ENCODE assay signal across 9 cellular contexts in genomic region chr16:1332618-1333148, GRCh38. TPM values are rescaled to one million over a fixed set of nuclear protein-coding genes. Genes with fewer than 3 reads are reported as not detected.
DNase-seq lines count a peak whose midpoint lies in the region; ATAC-seq and TF ChIP-seq lines count a peak whose summit lies in the region.
"Had no signal": no experiment of that assay in that cellular context is flagged by ENCODE, and none has a peak within 500 bp of the region (broad histone marks: within the 10 kb centered on the region; RNA-seq: fewer than 3 reads in every experiment).

No MANE protein-coding gene starts in this region.

- H3K9ac ChIP-seq in colonic mucosa (ENCODE audit: low read depth in 2 of 2, low read length in 2 of 2), result peak overlapping the region in 1 of 2 donors; percentile 8

- peak overlapping the region in 3 of 9 donors; percentile 32 to 61 (median 36) for H3K27ac Mint-ChIP-seq in naive thymus-derived CD4-positive, alpha-beta T cell

- H3K27me3 ChIP-seq in right cardiac atrium (ENCODE audit: control insufficient read depth, insufficient read depth) (no peaks in the 10 kb centered on the region), colonic mucosa (peaks cover 49% of the 10 kb centered on the region), vagina (peaks cover 11% of the 10 kb centered on the region)
- H3K27me3 ChIP-seq in naive thymus-derived CD4-positive, alpha-beta T cell (ENCODE audit: control insufficient read depth in 2 of 2, insufficient read depth in 2 of 2, low read length in 2 of 2), result peaks cover 0 to 16% of the 10 kb centered on the region in 2 donors

- TF ChIP-seq CTCF in colonic mucosa (IDR thresholded peaks at IDR 0.05) (no peak), vagina (IDR thresholded peaks at IDR 0.05) (no peak)

- no peaks in the 10 kb centered on the region for H3K4me1 ChIP-seq in right cardiac atrium (ENCODE audit: control insufficient read depth, insufficient read depth, low read length)
- peaks cover 19% of the 10 kb centered on the region for H3K4me1 ChIP-seq in colonic mucosa
- H3K4me1 ChIP-seq in naive thymus-derived CD4-positive, alpha-beta T cell (ENCODE audit: control insufficient read depth in 2 of 2, insufficient read depth in 2 of 2, low read length in 2 of 2), result peaks cover 14 to 27% of the 10 kb centered on the region in 2 donors
- peaks cover 29% of the 10 kb centered on the region for H3K4me1 ChIP-seq in vagina

- H3K27me3 Mint-ChIP-seq in naive thymus-derived CD4-positive, alpha-beta T cell, result peaks cover 0 to 36% (median 14%) of the 10 kb centered on the region in 5 donors

- intact Hi-C loops in right cardiac atrium (cut with DNase I) (loop anchor here in 1 of 4 donors (10.0 kb wide), 1 partner anchor 62 kb away; no protein-coding TSS in a partner anchor), left cardiac atrium (cut with DNase I) (no loop called here), colonic mucosa (cut with DNase I) (no loop called here), vagina (cut with DNase I) (loop anchor here (5.0 kb wide), 1 partner anchor 245 kb away; no protein-coding TSS in a partner anchor)
- intact Hi-C loops in naive thymus-derived CD4-positive, alpha-beta T cell (cut with micrococcal nuclease), result loop anchor here in 1 of 2 donors (1.0 kb wide), 1 partner anchor 11 kb away; no protein-coding TSS in a partner anchor

- H3K4me1 Mint-ChIP-seq in naive thymus-derived CD4-positive, alpha-beta T cell, result peaks cover 0 to 18% (median 12%) of the 10 kb centered on the region in 7 donors

- ATAC-seq in right cardiac atrium, result peak; percentile 2 to 4
- no peak for ATAC-seq in left cardiac atrium
- ATAC-seq in naive thymus-derived CD4-positive, alpha-beta T cell, result no peak

- H3K36me3 Mint-ChIP-seq in naive thymus-derived CD4-positive, alpha-beta T cell, result no peaks in the 10 kb centered on the region

- no peak for DNase-seq in right cardiac atrium
- DNase-seq in left cardiac atrium, result no peak
- DNase-seq in colonic mucosa, result no peak
- DNase-seq in naive thymus-derived CD4-positive, alpha-beta T cell, result no peak
- no peak for DNase-seq in vagina (ENCODE audit: extremely low spot score in 2 of 2)
- DNase-seq in germinal center (ENCODE audit: low spot score), result no peak
- DNase-seq in stimulated activated CD4-positive, alpha-beta T cell treated with anti-CD3 and anti-CD28 coated beads, Interleukin-1b, Interleukin-23, amount 100 ng/mL, for 48 hours, result no peak
- DNase-seq in NCI-H2227 treated with DMSO at 0.1 percent for 48 hours (lab: John Stamatoyannopoulos, UW), result no peak
- DNase-seq: NCI-H1436 had no signal

- no peak overlapping the region for H3K27ac ChIP-seq in right cardiac atrium (ENCODE audit: low read length)
- no peak overlapping the region for H3K27ac ChIP-seq in colonic mucosa
- no peak overlapping the region for H3K27ac ChIP-seq in naive thymus-derived CD4-positive, alpha-beta T cell (ENCODE audit: low read depth, low read length)
- H3K27ac ChIP-seq in vagina, result no peak overlapping the region

- no peak for TF ChIP-seq POLR2A in vagina (IDR thresholded peaks at IDR 0.05)

- CTCF ChIA-PET in naive thymus-derived CD4-positive, alpha-beta T cell (lab: Charles Lee), result interaction anchor here (1.3 kb wide), 1 partner anchor 17 kb away, joined by 5 read pairs; no protein-coding TSS in a partner anchor

- H3K36me3 ChIP-seq in colonic mucosa (no peaks in the 10 kb centered on the region), vagina (no peaks in the 10 kb centered on the region)
- no peaks in the 10 kb centered on the region for H3K36me3 ChIP-seq in naive thymus-derived CD4-positive, alpha-beta T cell (ENCODE audit: control insufficient read depth in 2 of 3, insufficient read depth in 3 of 3, low read length in 3 of 3)

- H3K4me3 Mint-ChIP-seq in naive thymus-derived CD4-positive, alpha-beta T cell, result peak overlapping the region; percentile 55 to 80 (median 69)

- WGBS in right cardiac atrium, result 5% methylated on average over 26 of the region's 26 CpGs

- H3K4me3 ChIP-seq in right cardiac atrium (ENCODE audit: low read length), result peak overlapping the region; percentile 49
- H3K4me3 ChIP-seq in colonic mucosa, result peak overlapping the region; percentile 33
- no peak overlapping the region for H3K4me3 ChIP-seq in naive thymus-derived CD4-positive, alpha-beta T cell (ENCODE audit: low read length)
- peak overlapping the region; percentile 35 to 41 for H3K4me3 ChIP-seq in vagina

- POLR2A ChIA-PET in naive thymus-derived CD4-positive, alpha-beta T cell (lab: Charles Lee), result interaction anchor here (0.6 to 1.0 kb wide), 2 partner anchors 13 to 823 kb away, joined by 3 read pairs; partner anchors contain the start of gene TRAF7

- no peaks in the 10 kb centered on the region for H3K9me3 ChIP-seq in right cardiac atrium (ENCODE audit: control insufficient read depth, low read length)
- no peaks in the 10 kb centered on the region for H3K9me3 ChIP-seq in colonic mucosa
- H3K9me3 ChIP-seq in naive thymus-derived CD4-positive, alpha-beta T cell (ENCODE audit: control insufficient read depth in 2 of 3, low read length in 3 of 3), result peaks cover 0 to 10% (median 0%) of the 10 kb centered on the region in 3 experiments
- H3K9me3 ChIP-seq in vagina, result no peaks in the 10 kb centered on the region

- no peaks in the 10 kb centered on the region for H3K9me3 Mint-ChIP-seq in naive thymus-derived CD4-positive, alpha-beta T cell

RNA-seq across cellular contexts. Expression of gene BAIAP3, which starts 0.8 kb away (rescaled TPM):
- total RNA-seq in right cardiac atrium (1 to 10 TPM in 3 of 4 donors, under 1 TPM in 1; 0.53 to 2.7 (median 2.0) TPM), left cardiac atrium (1 to 10 TPM in 1 of 2 donors, under 1 TPM in 1; 0.99 to 2.7 TPM), colonic mucosa (1 to 10 TPM; 5.5 to 9.8 TPM), vagina (4.2 TPM)
- polyA plus RNA-seq in right cardiac atrium, result 1.6 TPM
- total RNA-seq in naive thymus-derived CD4-positive, alpha-beta T cell, result 1 to 10 TPM in 3 of 5 experiments, under 1 TPM in 2; 0.49 to 7.5 (median 1.1) TPM
- 1 to 10 TPM in 1 of 2 donors, under 1 TPM in 1; 0.20 to 1.3 TPM for polyA plus RNA-seq in naive thymus-derived CD4-positive, alpha-beta T cell

RNA-seq across cellular contexts. Expression of gene TSR3, which starts 19.0 kb away (rescaled TPM):
- total RNA-seq in right cardiac atrium, result 10 to 100 TPM; 49.6 to 54.0 (median 52.8) TPM
- polyA plus RNA-seq in right cardiac atrium, result 58.5 TPM
- 10 to 100 TPM; 44.5 to 59.1 TPM for total RNA-seq in left cardiac atrium
- total RNA-seq in colonic mucosa, result 10 to 100 TPM; 39.6 to 74.4 TPM
- 10 to 100 TPM; 21.0 to 50.4 (median 33.3) TPM for total RNA-seq in naive thymus-derived CD4-positive, alpha-beta T cell
- 100 to 1,000 TPM in 1 of 2 donors, 10 to 100 TPM in 1; 79.7 to 103 TPM for polyA plus RNA-seq in naive thymus-derived CD4-positive, alpha-beta T cell
- 60.6 TPM for total RNA-seq in vagina

RNA-seq across cellular contexts. Expression of gene GNPTG, which starts 19.0 kb away (rescaled TPM):
- total RNA-seq in right cardiac atrium (10 to 100 TPM; 39.7 to 45.3 (median 43.0) TPM), left cardiac atrium (10 to 100 TPM; 44.1 to 44.3 TPM), colonic mucosa (10 to 100 TPM; 48.2 to 59.1 TPM), vagina (63.3 TPM)
- polyA plus RNA-seq in right cardiac atrium, result 47.1 TPM
- 10 to 100 TPM; 37.9 to 57.7 (median 48.6) TPM for total RNA-seq in naive thymus-derived CD4-positive, alpha-beta T cell
- polyA plus RNA-seq in naive thymus-derived CD4-positive, alpha-beta T cell, result 10 to 100 TPM; 48.2 to 51.3 TPM

RNA-seq across cellular contexts. Expression of gene UBE2I, which starts 23.2 kb away (rescaled TPM):
- total RNA-seq in right cardiac atrium (10 to 100 TPM; 73.5 to 95.3 (median 87.8) TPM), left cardiac atrium (10 to 100 TPM; 74.3 to 80.8 TPM), colonic mucosa (100 to 1,000 TPM; 101 to 143 TPM), vagina (51.3 TPM)
- 76.5 TPM for polyA plus RNA-seq in right cardiac atrium
- 100 to 1,000 TPM; 159 to 277 (median 203) TPM for total RNA-seq in naive thymus-derived CD4-positive, alpha-beta T cell
- 10 to 100 TPM; 67.2 to 78.9 TPM for polyA plus RNA-seq in naive thymus-derived CD4-positive, alpha-beta T cell

Comparison
In these comparisons a context has a peak if more than half of its experiments do, and no peak if none do; other contexts are left out.
1. ATAC-seq: peak in right cardiac atrium (2 of 2); none in left cardiac atrium (0 of 2) and naive thymus-derived CD4-positive, alpha-beta T cell (single experiment).